In the genomic region with DNA sequence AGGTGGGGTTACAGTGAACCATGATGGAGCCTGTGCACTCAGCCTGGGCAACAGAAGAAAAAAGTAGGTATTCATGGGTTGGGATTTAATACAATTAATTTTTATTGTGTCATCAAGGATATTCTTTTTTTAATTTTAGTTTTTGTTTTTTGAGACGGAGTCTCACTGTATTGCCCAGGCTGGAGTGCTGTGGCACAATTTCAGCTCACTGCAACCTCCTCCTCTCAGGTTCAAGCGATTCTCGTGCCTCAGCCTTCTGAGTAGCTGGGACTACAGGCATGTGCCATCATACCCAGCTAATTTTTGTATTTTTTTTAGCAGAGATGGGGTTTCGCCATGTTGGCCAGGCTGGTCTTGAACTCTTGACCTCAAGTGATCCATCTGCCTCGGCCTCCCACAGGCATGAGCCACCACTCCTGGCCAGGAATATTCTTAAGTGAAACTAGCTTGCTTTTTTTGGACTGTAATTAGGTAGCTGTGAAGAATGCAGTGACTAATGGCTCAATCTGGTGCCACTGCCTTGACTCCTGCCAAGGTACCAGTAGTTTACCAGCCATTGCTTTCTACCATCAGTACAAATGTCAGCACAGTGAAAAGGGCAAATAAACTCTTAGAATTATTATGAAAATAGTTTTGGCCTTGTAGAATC, we compare ENCODE assay signal across 10 cellular contexts. TPM values are rescaled to one million over a fixed set of nuclear protein-coding genes. Genes with fewer than 3 reads are reported as not detected.
DNase-seq lines count a peak whose midpoint lies in the region; ATAC-seq, FAIRE-seq and TF ChIP-seq lines count a peak whose summit lies in the region.
"Had no signal": no experiment of that assay in that cellular context is flagged by ENCODE, and none has a peak within 500 bp of the region (broad histone marks: within the 10 kb centered on the region; RNA-seq: fewer than 3 reads in every experiment).

No MANE protein-coding gene starts in this region.

- H3K36me3 ChIP-seq in heart left ventricle: no peaks in the 10 kb centered on the region
- H3K36me3 ChIP-seq in A673 (ENCODE audit: insufficient read depth, low read length, poor library complexity, severe bottlenecking): no peaks in the 10 kb centered on the region
- H3K36me3 ChIP-seq: colonic mucosa had no signal

- peaks cover 0 to 47% (median 23%) of the 10 kb centered on the region in 12 donors for H3K4me1 ChIP-seq in heart left ventricle
- peaks cover 8% of the 10 kb centered on the region for H3K4me1 ChIP-seq in A673 (ENCODE audit: insufficient read depth, low read length, poor library complexity, severe bottlenecking)
- H3K4me1 ChIP-seq: colonic mucosa had no signal

- WGBS in heart left ventricle, 4 donors: 81 to 90% (median 88%) methylated on average over 5 of the region's 5 CpGs

- no peak for TF ChIP-seq POLR2A in heart left ventricle (IDR thresholded peaks at IDR 0.05)

- H3K27ac ChIP-seq in heart left ventricle (peak overlapping the region in 9 of 12 donors; percentile 3 to 66 (median 38)), A673 (ENCODE audit: low read depth, low read length, poor library complexity, severe bottlenecking) (no peak overlapping the region)
- H3K27ac ChIP-seq: colonic mucosa had no signal

- H3K9me3 ChIP-seq in heart left ventricle: no peaks in the 10 kb centered on the region
- no peaks in the 10 kb centered on the region for H3K9me3 ChIP-seq in A673 (ENCODE audit: low read depth, low read length, poor library complexity, severe bottlenecking)
- H3K9me3 ChIP-seq: colonic mucosa had no signal

- TF ChIP-seq CTCF in heart left ventricle (IDR thresholded peaks at IDR 0.05) (no peak), foreskin fibroblast (IDR thresholded peaks at IDR 0.05; ENCODE audit: low read depth, low read length) (no peak), A673 (conservative IDR thresholded peaks at IDR 0.05; ENCODE audit: low read depth, low read length) (no peak)

- DNase-seq in heart left ventricle (peak in 4 of 5 donors; percentile 15 to 36 (median 30)), Right ventricle myocardium inferior (ENCODE audit: missing footprints) (no peak), T1000 (lab: John Stamatoyannopoulos, UW) (peak; percentile 48), foreskin fibroblast (peak; percentile 54 to 65), urothelium cell line (ENCODE audit: low spot score) (no peak), epidermal melanocyte (ENCODE audit: insufficient read length, low spot score) (no peak), SKM-1 (lab: John Stamatoyannopoulos, UW; ENCODE audit: unreplicated experiment) (no peak), A673 (ENCODE audit: low spot score) (no peak)
- DNase-seq: colonic mucosa had no signal

- H3K4me3 ChIP-seq in heart left ventricle (no peak overlapping the region), foreskin fibroblast (ENCODE audit: low read depth in 1 of 2, low read length in 2 of 2) (no peak overlapping the region), A673 (ENCODE audit: low read depth, low read length, poor library complexity, severe bottlenecking) (no peak overlapping the region)
- H3K4me3 ChIP-seq: colonic mucosa had no signal

- peak; percentile 26 to 40 (median 29) for ATAC-seq in heart left ventricle
- ATAC-seq in Right ventricle myocardium inferior: no peak
- ATAC-seq: left lobe of liver had no signal

- peak; percentile 13 for FAIRE-seq in urothelium cell line (lab: Jason Lieb, UNC)

- POLR2A ChIA-PET in A673 (lab: Charles Lee; ENCODE audit: low non-redundant PET): no interaction called here

- no peaks in the 10 kb centered on the region for H3K27me3 ChIP-seq in heart left ventricle
- no peaks in the 10 kb centered on the region for H3K27me3 ChIP-seq in A673 (replicated peaks; ENCODE audit: insufficient read depth, low read depth, low read length, poor library complexity)
- H3K27me3 ChIP-seq: colonic mucosa had no signal

- intact Hi-C loops in heart left ventricle (cut with DNase I) (loop anchor here in 4 of 10 donors (5.0 kb wide), 2 partner anchors 32 to 37 kb away; no protein-coding TSS in a partner anchor), Right ventricle myocardium inferior (cut with DNase I) (loop anchor here (5.0 kb wide), 2 partner anchors 32 to 38 kb away; no protein-coding TSS in a partner anchor), A673 (cut with micrococcal nuclease; ENCODE audit: unreplicated experiment) (loop anchor here (10.0 kb wide), 1 partner anchor 70 kb away; a partner anchor contains a TSS)

- no TSS peak for BruUV-seq in A673 (replicated peaks; lab: Mats Ljungman, UMichigan)

- CTCF ChIA-PET in A673 (lab: Charles Lee): no interaction called here

RNA-seq across cellular contexts. Expression of a gene that starts 4.8 kb away (rescaled TPM):
- total RNA-seq in heart left ventricle (10 to 100 TPM in 2 of 9 donors, 1 to 10 TPM in 7; 6.2 to 11.4 (median 7.7) TPM), Right ventricle myocardium inferior (7.4 TPM), A673 (2021) (17.1 and 17.8 TPM in 2 replicates)
- 1 to 10 TPM; 1.9 to 6.4 TPM for polyA plus RNA-seq in heart left ventricle

Comparison
In these comparisons a context has a peak if more than half of its experiments do, and no peak if none do; other contexts are left out.
1. DNase-seq: peak in heart left ventricle (4 of 5), T1000 (single experiment) and foreskin fibroblast (2 of 2); none in Right ventricle myocardium inferior (single experiment), urothelium cell line (single experiment), epidermal melanocyte (single experiment), SKM-1 (single experiment) and A673 (single experiment).